In genomic region chr19:48738557-48739399, GRCh38 we compare ENCODE assay signal across 7 cellular contexts. TPM values are rescaled to one million over a fixed set of nuclear protein-coding genes. Genes with fewer than 3 reads are reported as not detected.
DNase-seq lines count a peak whose midpoint lies in the region; ATAC-seq and TF ChIP-seq lines count a peak whose summit lies in the region.

No MANE protein-coding gene starts in this region.

- H3K36me3 Mint-ChIP-seq in activated CD4-positive, alpha-beta T cell treated with anti-CD3 and anti-CD28 coated beads, Interleukin-2, amount 10 ng/mL, durations not matched to agents 7 days and 5 days (ENCODE audit: low read depth), result no peaks in the 10 kb centered on the region

- no peaks in the 10 kb centered on the region for H3K9me3 Mint-ChIP-seq in activated CD4-positive, alpha-beta T cell treated with anti-CD3 and anti-CD28 coated beads, Interleukin-2, amount 10 ng/mL, durations not matched to agents 7 days and 5 days

- peaks cover 4 to 17% of the 10 kb centered on the region in 2 donors for H3K4me1 ChIP-seq in left lung

- ATAC-seq in GM18519 (IDR thresholded peaks at IDR 0.05; ENCODE audit: low FRiP score, unreplicated experiment), result peak; percentile 74
- ATAC-seq in HG03354 (IDR thresholded peaks at IDR 0.05; ENCODE audit: poor library complexity, severe bottlenecking, unreplicated experiment), result peak; percentile 81
- peak; percentile 91 for ATAC-seq in left lung

- H3K27ac Mint-ChIP-seq in activated CD4-positive, alpha-beta T cell treated with anti-CD3 and anti-CD28 coated beads, Interleukin-2, amount 10 ng/mL, durations not matched to agents 7 days and 5 days, result peak overlapping the region; percentile 31

- H3K36me3 ChIP-seq in left lung, result no peaks in the 10 kb centered on the region

- DNase-seq in NCI-H510A treated with DMSO at 0.1 percent for 48 hours (lab: John Stamatoyannopoulos, UW) (peak; percentile 81), cortex of kidney (lab: John Stamatoyannopoulos, UW) (peak; percentile 74), left lung (peak; percentile 93 to 96)
- peak; percentile 91 for DNase-seq in activated CD4-positive, alpha-beta T cell treated with anti-CD3 and anti-CD28 coated beads, Interleukin-2, amount 10 ng/mL, durations not matched to agents 7 days and 5 days
- DNase-seq in stimulated activated CD4-positive, alpha-beta T cell treated with anti-CD3 and anti-CD28 coated beads, Interleukin-1b, Interleukin-23, amount 100 ng/mL, for 48 hours, result peak; percentile 92

- CTCF ChIA-PET in activated CD4-positive, alpha-beta T cell treated with anti-CD3 and anti-CD28 coated beads, Interleukin-2, amount 10 ng/mL, durations not matched to agents 7 days and 5 days (lab: Charles Lee), result interaction anchor here (0.6 to 2.1 kb wide), 13 partner anchors 9 to 130 kb away, joined by 3 to 9 read pairs (median 4); partner anchors contain the start of genes CA11 and IZUMO1

- H3K4me3 ChIP-seq in left lung, result peak overlapping the region; percentile 41 to 56

- peaks cover 17% of the 10 kb centered on the region for H3K27me3 Mint-ChIP-seq in activated CD4-positive, alpha-beta T cell treated with anti-CD3 and anti-CD28 coated beads, Interleukin-2, amount 10 ng/mL, durations not matched to agents 7 days and 5 days

- H3K4me3 Mint-ChIP-seq in activated CD4-positive, alpha-beta T cell treated with anti-CD3 and anti-CD28 coated beads, Interleukin-2, amount 10 ng/mL, durations not matched to agents 7 days and 5 days, result peak overlapping the region; percentile 48

- POLR2A ChIA-PET in activated CD4-positive, alpha-beta T cell treated with anti-CD3 and anti-CD28 coated beads, Interleukin-2, amount 10 ng/mL, durations not matched to agents 7 days and 5 days (lab: Charles Lee), result no interaction called here

- H3K27me3 ChIP-seq in left lung, result peaks cover 5 to 26% of the 10 kb centered on the region in 2 donors

- intact Hi-C loops in left lung (cut with DNase I), result no loop called here

- peak overlapping the region; percentile 53 to 74 for H3K27ac ChIP-seq in left lung

- H3K9me3 ChIP-seq in left lung, result no peaks in the 10 kb centered on the region

- peaks cover 34% of the 10 kb centered on the region for H3K4me1 Mint-ChIP-seq in activated CD4-positive, alpha-beta T cell treated with anti-CD3 and anti-CD28 coated beads, Interleukin-2, amount 10 ng/mL, durations not matched to agents 7 days and 5 days

- TF ChIP-seq CTCF in left lung (IDR thresholded peaks at IDR 0.05), result peak in 1 of 2 donors; percentile 8

RNA-seq across cellular contexts. Expression of gene RASIP1, which starts 1.6 kb away (rescaled TPM):
- under 1 TPM; 0.31 to 0.50 TPM for total RNA-seq in activated CD4-positive, alpha-beta T cell treated with anti-CD3 and anti-CD28 coated beads, Interleukin-2, amount 10 ng/mL, durations not matched to agents 7 days and 5 days
- total RNA-seq in left lung, result 10 to 100 TPM; 15.0 to 25.4 TPM

RNA-seq across cellular contexts. Expression of gene IZUMO1, which starts 7.9 kb away (rescaled TPM):
- total RNA-seq in activated CD4-positive, alpha-beta T cell treated with anti-CD3 and anti-CD28 coated beads, Interleukin-2, amount 10 ng/mL, durations not matched to agents 7 days and 5 days, result under 1 TPM in 1 of 2 experiments, not detected in 1; 0.10 TPM
- 1 to 10 TPM in 1 of 2 donors, under 1 TPM in 1; 0.96 to 1.5 TPM for total RNA-seq in left lung

RNA-seq across cellular contexts. Expression of gene FUT1, which starts 13.7 kb away (rescaled TPM):
- total RNA-seq in activated CD4-positive, alpha-beta T cell treated with anti-CD3 and anti-CD28 coated beads, Interleukin-2, amount 10 ng/mL, durations not matched to agents 7 days and 5 days, result under 1 TPM; 0.10 to 0.23 TPM
- total RNA-seq in left lung, result 1 to 10 TPM; 6.0 to 8.7 TPM

RNA-seq across cellular contexts. Expression of gene FGF21, which starts 16.5 kb away (rescaled TPM):
- not detected for total RNA-seq in activated CD4-positive, alpha-beta T cell treated with anti-CD3 and anti-CD28 coated beads, Interleukin-2, amount 10 ng/mL, durations not matched to agents 7 days and 5 days
- total RNA-seq in left lung, result not detected

RNA-seq across cellular contexts. Expression of gene MAMSTR, which starts 19.3 kb away (rescaled TPM):
- total RNA-seq in activated CD4-positive, alpha-beta T cell treated with anti-CD3 and anti-CD28 coated beads, Interleukin-2, amount 10 ng/mL, durations not matched to agents 7 days and 5 days, result 1 to 10 TPM; 1.1 to 1.5 TPM
- 1 to 10 TPM; 1.3 to 1.5 TPM for total RNA-seq in left lung

Comparison
In these comparisons a context has a peak if more than half of its experiments do, and no peak if none do; other contexts are left out.
1. Peak in every context shown above with its lines: DNase-seq, ATAC-seq, H3K4me3 ChIP-seq and H3K27ac ChIP-seq.
2. RNA of gene RASIP1, which starts 1.6 kb away (total RNA-seq): 15.0 to 25.4 TPM in left lung; 0.31 to 0.50 TPM in activated CD4-positive, alpha-beta T cell treated with anti-CD3 and anti-CD28 coated beads, Interleukin-2, amount 10 ng/mL, durations not matched to agents 7 days and 5 days; every median in the first group is over 10 times any median in the second.
3. RNA of gene FUT1, which starts 13.7 kb away (total RNA-seq): 6.0 to 8.7 TPM in left lung; 0.10 to 0.23 TPM in activated CD4-positive, alpha-beta T cell treated with anti-CD3 and anti-CD28 coated beads, Interleukin-2, amount 10 ng/mL, durations not matched to agents 7 days and 5 days; every median in the first group is over 4 times any median in the second.